In genomic region chr4:146465628-146466027, GRCh38 we compare ENCODE assay signal across 19 cellular contexts. TPM values are rescaled to one million over a fixed set of nuclear protein-coding genes. Genes with fewer than 3 reads are reported as not detected.
DNase-seq lines count a peak whose midpoint lies in the region; ATAC-seq, FAIRE-seq and TF ChIP-seq lines count a peak whose summit lies in the region.
"Had no signal": no experiment of that assay in that cellular context is flagged by ENCODE, and none has a peak within 500 bp of the region (broad histone marks: within the 10 kb centered on the region; RNA-seq: fewer than 3 reads in every experiment).

No MANE protein-coding gene starts in this region.

- H3K36me3 Mint-ChIP-seq in activated CD4-positive, alpha-beta T cell treated with anti-CD3 and anti-CD28 coated beads for 36 hours (ENCODE audit: low read depth): peaks cover 1% of the 10 kb centered on the region

- CTCF ChIA-PET in activated CD4-positive, alpha-beta T cell treated with anti-CD3 and anti-CD28 coated beads for 36 hours (lab: Charles Lee): interaction anchor here (1.5 kb wide), 1 partner anchor 10 kb away, joined by 3 read pairs; no protein-coding TSS in a partner anchor

- no peaks in the 10 kb centered on the region for H3K36me3 ChIP-seq in osteoblast (ENCODE audit: insufficient read depth, low read length)

- no peaks in the 10 kb centered on the region for H3K27me3 ChIP-seq in osteoblast (ENCODE audit: insufficient read depth, low read length)

- H3K27ac Mint-ChIP-seq in activated CD4-positive, alpha-beta T cell treated with anti-CD3 and anti-CD28 coated beads for 36 hours: no peak overlapping the region

- intact Hi-C loops in activated CD4-positive, alpha-beta T cell treated with anti-CD3 and anti-CD28 coated beads for 36 hours (cut with DNase I, micrococcal nuclease): no loop called here

- no peaks in the 10 kb centered on the region for H3K9me3 Mint-ChIP-seq in activated CD4-positive, alpha-beta T cell treated with anti-CD3 and anti-CD28 coated beads for 36 hours (ENCODE audit: low read depth)

- H3K4me3 Mint-ChIP-seq in activated CD4-positive, alpha-beta T cell treated with anti-CD3 and anti-CD28 coated beads for 36 hours: no peak overlapping the region

- DNase-seq in activated CD4-positive, alpha-beta T cell treated with anti-CD3 and anti-CD28 coated beads for 36 hours: no peak
- DNase-seq in activated CD4-positive, alpha-beta T cell treated with anti-CD3 and anti-CD28 coated beads, Interleukin-2, amount 50 U/mL, for 4 hours: no peak
- DNase-seq in GM19239 (ENCODE audit: insufficient read length, low spot score) (no peak), choroid plexus epithelial cell (ENCODE audit: low read depth) (peak; percentile 42), osteoblast (ENCODE audit: insufficient read length, low spot score, missing footprints) (no peak), mucosa of gallbladder (ENCODE audit: low spot score) (no peak)
- no peak for DNase-seq in stimulated activated naive CD4-positive, alpha-beta T cell treated with Interleukin-2 at 50 U/mL for 16 hours (lab: John Stamatoyannopoulos, UW)
- DNase-seq: 8988T, DMS53, Karpas-422, NCI-H1930, NCI-H2171, NCI-H446 treated with DMSO at 0.1 percent for 48 hours, NCI-H748 treated with DMSO at 0.1 percent for 48 hours had no signal

- no peaks in the 10 kb centered on the region for H3K79me2 ChIP-seq in osteoblast (ENCODE audit: insufficient read depth, low read length)

- peak; percentile 77 for ATAC-seq in activated CD4-positive, alpha-beta T cell treated with anti-CD3 and anti-CD28 coated beads for 36 hours
- ATAC-seq in HG03442 (IDR thresholded peaks at IDR 0.05; ENCODE audit: unreplicated experiment): peak; percentile 66
- ATAC-seq: HCT116, Panc1, Right ventricle myocardium inferior had no signal

- H3K4me3 ChIP-seq in choroid plexus epithelial cell (ENCODE audit: low read depth, low read length) (no peak overlapping the region), osteoblast (ENCODE audit: insufficient read depth, low read length) (no peak overlapping the region)

- H3K9me3 ChIP-seq in osteoblast (ENCODE audit: low read depth, low read length): no peaks in the 10 kb centered on the region

- TF ChIP-seq CTCF in choroid plexus epithelial cell (conservative IDR thresholded peaks at IDR 0.05; ENCODE audit: low read depth, low read length) (no peak), osteoblast (IDR thresholded peaks at IDR 0.05; ENCODE audit: extremely low read depth, low read depth, low read length) (no peak)

- no peaks in the 10 kb centered on the region for H3K27me3 Mint-ChIP-seq in activated CD4-positive, alpha-beta T cell treated with anti-CD3 and anti-CD28 coated beads for 36 hours

- H3K4me1 Mint-ChIP-seq in activated CD4-positive, alpha-beta T cell treated with anti-CD3 and anti-CD28 coated beads for 36 hours: peaks cover 13% of the 10 kb centered on the region

- H3K4me2 ChIP-seq in osteoblast (ENCODE audit: insufficient read depth, low read length): no peak overlapping the region

- H3K4me1 ChIP-seq in osteoblast (ENCODE audit: insufficient read depth, low read length): no peaks in the 10 kb centered on the region

- FAIRE-seq in GM19239 (lab: Jason Lieb, UNC): peak; percentile 73
- FAIRE-seq: GM12891 had no signal

- POLR2A ChIA-PET in activated CD4-positive, alpha-beta T cell treated with anti-CD3 and anti-CD28 coated beads for 36 hours (lab: Charles Lee): no interaction called here

- no peak overlapping the region for H3K27ac ChIP-seq in osteoblast (ENCODE audit: low read depth, low read length)

- no peak overlapping the region for H2AFZ ChIP-seq in osteoblast (ENCODE audit: low read length)

- H4K20me1 ChIP-seq in osteoblast (ENCODE audit: insufficient read depth, low read length): no peaks in the 10 kb centered on the region

RNA-seq across cellular contexts. Expression of gene SLC10A7, which starts 56.1 kb away (rescaled TPM):
- total RNA-seq in activated CD4-positive, alpha-beta T cell treated with anti-CD3 and anti-CD28 coated beads for 36 hours: 10 to 100 TPM; 16.5 to 19.2 TPM
- total RNA-seq in osteoblast: 9.0 and 12.4 TPM in 2 replicates
- total RNA-seq in mucosa of gallbladder: 15.5 TPM
